8 cellular contexts compared by ENCODE assay signal in the genomic region with DNA sequence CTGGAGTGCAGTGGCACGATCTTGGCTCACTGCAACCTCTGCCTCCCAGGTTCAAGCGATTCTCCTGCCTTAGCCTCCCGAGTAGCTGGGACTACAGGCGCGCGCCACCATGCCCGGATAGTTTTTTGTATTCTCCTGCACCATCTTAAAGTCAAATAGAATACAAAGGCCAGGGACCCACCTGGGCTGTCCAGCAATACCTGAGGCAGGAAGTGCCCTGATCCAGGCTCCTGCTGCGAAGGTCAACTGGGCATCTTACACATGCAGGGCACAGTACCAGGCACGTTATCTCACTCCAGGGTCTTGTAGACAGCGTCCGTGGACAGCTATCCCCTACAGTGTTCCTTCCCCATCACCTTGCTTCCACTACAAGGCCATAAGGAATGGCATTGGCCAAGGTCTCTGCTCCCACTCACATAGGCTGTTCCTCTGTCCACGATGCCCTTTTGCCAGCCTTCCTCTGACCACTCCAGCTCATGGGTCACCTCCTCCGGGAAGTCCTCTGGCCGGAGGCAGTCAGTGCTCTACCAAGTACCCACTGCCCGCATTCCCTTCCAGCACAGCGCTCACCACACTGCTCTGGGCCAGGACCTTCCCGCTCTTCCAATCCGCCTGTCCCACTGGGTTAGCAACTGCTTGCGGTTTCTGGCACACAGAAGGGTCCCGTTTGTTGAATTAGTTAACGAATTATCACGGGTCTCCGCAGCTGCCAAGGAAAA. TPM values are rescaled to one million over a fixed set of nuclear protein-coding genes. Genes with fewer than 3 reads are reported as not detected.
DNase-seq lines count a peak whose midpoint lies in the region; ATAC-seq and TF ChIP-seq lines count a peak whose summit lies in the region.

No MANE protein-coding gene starts in this region.

- TF ChIP-seq POLR2A in erythroblast (IDR thresholded peaks at IDR 0.05; ENCODE audit: low read length): no peak

- peak overlapping the region; percentile 42; the same call in 1 of the 2 replicates for H3K4me3 ChIP-seq in GM08714 (ENCODE audit: low read length)
- peak overlapping the region; percentile 74 for H3K4me3 ChIP-seq in WI38 (ENCODE audit: low read depth, low read length)
- H3K4me3 ChIP-seq in heart right ventricle: peak overlapping the region; percentile 59 to 98 (median 88)

- peak overlapping the region in 9 of 10 donors; percentile 90 to 99 (median 95) for H3K27ac ChIP-seq in heart right ventricle

- ATAC-seq in heart right ventricle: peak in 5 of 8 donors; percentile 5 to 35 (median 20)
- no peak for ATAC-seq in HG03139 (IDR thresholded peaks at IDR 0.05; ENCODE audit: unreplicated experiment)
- ATAC-seq in left lobe of liver: no peak

- TF ChIP-seq CTCF in WI38 (IDR thresholded peaks at IDR 0.05; ENCODE audit: low read depth, low read length) (no peak), heart right ventricle (IDR thresholded peaks at IDR 0.05) (no peak)

- intact Hi-C loops in heart right ventricle (cut with DNase I): loop anchor here in 3 of 10 donors (5.0 kb wide), 3 partner anchors 34 to 66 kb away; a partner anchor contains a TSS

- H3K9me3 ChIP-seq in heart right ventricle: no peaks in the 10 kb centered on the region

- H3K27me3 ChIP-seq in heart right ventricle: peaks cover 0 to 16% (median 0%) of the 10 kb centered on the region in 7 donors

- no peaks in the 10 kb centered on the region for H3K36me3 ChIP-seq in heart right ventricle

- DNase-seq in heart right ventricle: peak; percentile 25 to 31
- DNase-seq in renal cortical epithelial cell (ENCODE audit: low read depth): peak; percentile 29
- no peak for DNase-seq in left lobe of liver (ENCODE audit: low spot score)
- DNase-seq in erythroblast (lab: John Stamatoyannopoulos, UW): no peak
- no peak for DNase-seq in NCI-H748 (lab: John Stamatoyannopoulos, UW; ENCODE audit: unreplicated experiment)

- peaks cover 33 to 72% (median 53%) of the 10 kb centered on the region in 9 donors for H3K4me1 ChIP-seq in heart right ventricle

- WGBS in heart right ventricle, 2 donors: 60 to 61% methylated on average over 23 of the region's 23 CpGs

RNA-seq across cellular contexts. Expression of a gene that starts 1.0 kb away (rescaled TPM):
- total RNA-seq in heart right ventricle (10 to 100 TPM; 35.0 to 77.1 (median 52.4) TPM), renal cortical epithelial cell (142 and 441 TPM in 2 replicates), left lobe of liver (13.8 TPM)
- 10 to 100 TPM; 27.2 to 97.0 TPM for polyA plus RNA-seq in heart right ventricle

RNA-seq across cellular contexts. Expression of a gene that starts 30.8 kb away (rescaled TPM):
- total RNA-seq in heart right ventricle (1 to 10 TPM; 2.1 to 8.7 (median 3.4) TPM), renal cortical epithelial cell (92.0 and 249 TPM in 2 replicates), left lobe of liver (0.88 TPM)
- 10 to 100 TPM in 1 of 2 donors, 1 to 10 TPM in 1; 3.4 to 15.3 TPM for polyA plus RNA-seq in heart right ventricle

Comparison
In these comparisons a context has a peak if more than half of its experiments do, and no peak if none do; other contexts are left out.
1. ATAC-seq: peak in heart right ventricle (5 of 8); none in HG03139 (single experiment) and left lobe of liver (single experiment).
2. DNase-seq: peak in heart right ventricle (2 of 2) and renal cortical epithelial cell (single experiment); none in left lobe of liver (single experiment), erythroblast (0 of 2) and NCI-H748 (single experiment).
3. Peak in every context shown above with its lines, with median percentiles within 50 percentile points of each other: H3K4me3 ChIP-seq.